38 cellular contexts compared by ENCODE assay signal in genomic region chr16:57658130-57658877, GRCh38. TPM values are rescaled to one million over a fixed set of nuclear protein-coding genes. Genes with fewer than 3 reads are reported as not detected.
"Had no signal": no experiment of that assay in that cellular context is flagged by ENCODE, and none has a peak within 500 bp of the region (broad histone marks: within the 10 kb centered on the region; RNA-seq: fewer than 3 reads in every experiment).

No MANE protein-coding gene starts in this region.

- H3K4me1 ChIP-seq: lower lobe of right lung, prostate gland, sigmoid colon, suprapubic skin, tibial artery, upper lobe of right lung had no signal

- H3K27me3 ChIP-seq: brain microvascular endothelial cell, ovary, sigmoid colon, suprapubic skin, upper lobe of right lung had no signal

- ATAC-seq: left lobe of liver, lower lobe of right lung, upper lobe of right lung had no signal

- H3K36me3 Mint-ChIP-seq: activated CD4-positive, alpha-beta memory T cell treated with anti-CD3 and anti-CD28 coated beads for 36 hours had no signal

- DNase-seq: activated CD4-positive, alpha-beta memory T cell treated with anti-CD3 and anti-CD28 coated beads for 36 hours; activated CD4-positive, alpha-beta T cell treated with anti-CD3 and anti-CD28 coated beads, Interleukin-2, amount 10 ng/mL, durations not matched to agents 24 days and 14 days; activated CD4-positive, CD25-positive, alpha-beta regulatory T cell treated with anti-CD3 and anti-CD28 coated beads, Interleukin-2, amount 50 U/mL, for 72 hours; activated CD8-positive, alpha-beta memory T cell treated with anti-CD3 and anti-CD28 coated beads, Interleukin-2, amount 50 U/mL, for 4 hours; activated gamma-delta T cell; activated naive CD4-positive, alpha-beta T cell treated with anti-CD3 and anti-CD28 coated beads, Interleukin-2, amount 50 U/mL, for 16 hours; activated T-cell treated with anti-CD3 and anti-CD28 coated beads, Interleukin-2, amount 50 U/mL, for 1 hour; amniotic stem cell; brain microvascular endothelial cell; caudate nucleus; cortex of kidney; head of caudate nucleus; hippocampal formation; lower lobe of right lung; mesendoderm; ovary; retina; sigmoid colon; small intestine; stimulated activated CD4-positive, alpha-beta T cell treated with anti-CD3 and anti-CD28 coated beads, Interleukin-1b, Interleukin-23, amount 100 ng/mL, for 48 hours; stimulated activated naive CD4-positive, alpha-beta T cell; T-helper 1 cell; T-helper 9 cell; tibial artery; upper lobe of right lung had no signal

- H3K9me3 ChIP-seq: lower lobe of right lung, ovary, prostate gland, sigmoid colon, suprapubic skin, tibial artery, upper lobe of right lung had no signal

- H3K27ac Mint-ChIP-seq: activated CD4-positive, alpha-beta memory T cell treated with anti-CD3 and anti-CD28 coated beads for 36 hours; activated CD4-positive, alpha-beta T cell treated with anti-CD3 and anti-CD28 coated beads, Interleukin-2, amount 10 ng/mL, durations not matched to agents 24 days and 14 days; nephron had no signal

- H3K4me3 Mint-ChIP-seq: activated CD4-positive, alpha-beta memory T cell treated with anti-CD3 and anti-CD28 coated beads for 36 hours; activated CD4-positive, alpha-beta T cell treated with anti-CD3 and anti-CD28 coated beads, Interleukin-2, amount 10 ng/mL, durations not matched to agents 24 days and 14 days; nephron had no signal

- H3K27me3 Mint-ChIP-seq: activated CD4-positive, alpha-beta memory T cell treated with anti-CD3 and anti-CD28 coated beads for 36 hours; activated CD4-positive, alpha-beta T cell treated with anti-CD3 and anti-CD28 coated beads, Interleukin-2, amount 10 ng/mL, durations not matched to agents 24 days and 14 days had no signal

- FAIRE-seq: astrocyte, endothelial cell of umbilical vein, small intestine, TTC549 had no signal

- H3K4me1 Mint-ChIP-seq: activated CD4-positive, alpha-beta T cell treated with anti-CD3 and anti-CD28 coated beads, Interleukin-2, amount 10 ng/mL, durations not matched to agents 24 days and 14 days; nephron had no signal

- H3K27ac ChIP-seq: brain microvascular endothelial cell, lower lobe of right lung, ovary, prostate gland, sigmoid colon, suprapubic skin, tibial artery, upper lobe of right lung had no signal

- H3K9me3 Mint-ChIP-seq: activated CD4-positive, alpha-beta memory T cell treated with anti-CD3 and anti-CD28 coated beads for 36 hours; activated CD4-positive, alpha-beta T cell treated with anti-CD3 and anti-CD28 coated beads, Interleukin-2, amount 10 ng/mL, durations not matched to agents 24 days and 14 days; nephron had no signal

- H3K4me3 ChIP-seq: lower lobe of right lung, ovary, prostate gland, sigmoid colon, suprapubic skin, tibial artery, upper lobe of right lung had no signal

- H3K36me3 ChIP-seq: brain microvascular endothelial cell, ovary, sigmoid colon had no signal

RNA-seq across cellular contexts. Expression of gene ADGRG3, which starts 9.8 kb away (rescaled TPM):
- total RNA-seq: activated CD4-positive, alpha-beta memory T cell treated with anti-CD3 and anti-CD28 coated beads for 36 hours; activated CD4-positive, alpha-beta T cell treated with anti-CD3 and anti-CD28 coated beads, Interleukin-2, amount 10 ng/mL, durations not matched to agents 24 days and 14 days; activated CD8-positive, alpha-beta memory T cell treated with anti-CD3 and anti-CD28 coated beads for 36 hours; astrocyte; chondrocyte; endothelial cell of umbilical vein; fibroblast of lung; fibroblast of villous mesenchyme; kidney epithelial cell; prostate gland had no signal
- polyA plus RNA-seq: endothelial cell of umbilical vein, fibroblast of lung had no signal

RNA-seq across cellular contexts. Expression of gene DRC7, which starts 36.3 kb away (rescaled TPM):
- total RNA-seq: activated CD4-positive, alpha-beta memory T cell treated with anti-CD3 and anti-CD28 coated beads for 36 hours; activated CD4-positive, alpha-beta T cell treated with anti-CD3 and anti-CD28 coated beads, Interleukin-2, amount 10 ng/mL, durations not matched to agents 24 days and 14 days; activated CD8-positive, alpha-beta memory T cell treated with anti-CD3 and anti-CD28 coated beads for 36 hours; astrocyte; chondrocyte; fibroblast of lung; fibroblast of villous mesenchyme; sigmoid colon; suprapubic skin; upper lobe of right lung had no signal
- polyA plus RNA-seq: esophagus, fibroblast of lung, sigmoid colon, small intestine had no signal
